7 cellular contexts compared by ENCODE assay signal in the genomic region with DNA sequence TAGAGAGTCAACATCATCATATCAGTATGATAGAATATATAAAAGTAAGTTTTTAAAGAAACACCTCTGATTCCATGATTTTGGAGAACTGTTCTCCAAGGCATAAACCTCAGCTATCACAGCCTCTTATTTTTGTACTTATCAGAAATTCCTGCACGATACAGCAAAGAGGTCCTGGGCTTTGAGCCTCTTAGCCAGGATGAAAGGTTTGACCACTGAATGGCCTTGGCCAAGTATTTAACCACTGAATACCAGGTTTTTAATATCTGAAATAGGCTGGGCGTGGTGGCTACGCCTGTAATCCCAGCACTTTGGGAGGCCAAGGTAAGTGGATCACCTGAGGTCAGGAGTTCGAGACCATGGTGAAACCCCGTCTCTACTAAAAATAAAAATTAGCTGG.
"Had no signal": no experiment of that assay in that cellular context is flagged by ENCODE, and none has a peak within 500 bp of the region (broad histone marks: within the 10 kb centered on the region; RNA-seq: fewer than 3 reads in every experiment).

No MANE protein-coding gene starts in this region.

- H3K36me3 ChIP-seq: HAP-1 had no signal

- H3K9ac ChIP-seq: GM23248 had no signal

- DNase-seq: GM23248, GOT3, H7, HFFc6 had no signal

- H3K4me3 ChIP-seq: GM23248, HAP-1 had no signal

- H3K27ac ChIP-seq: GM23248, HL-60 had no signal

- H3K4me3 Mint-ChIP-seq: HFFc6, IgD-negative memory B cell had no signal

- H3K9me3 ChIP-seq: HAP-1 had no signal

- H3K27ac Mint-ChIP-seq: HFFc6, IgD-negative memory B cell had no signal

- H3K36me3 Mint-ChIP-seq: IgD-negative memory B cell had no signal
